In genomic region chr20:56223352-56223751, GRCh38 we compare ENCODE assay signal across 25 cellular contexts. TPM values are rescaled to one million over a fixed set of nuclear protein-coding genes. Genes with fewer than 3 reads are reported as not detected.
DNase-seq lines count a peak whose midpoint lies in the region; ATAC-seq, FAIRE-seq and TF ChIP-seq lines count a peak whose summit lies in the region.
"Had no signal": no experiment of that assay in that cellular context is flagged by ENCODE, and none has a peak within 500 bp of the region (broad histone marks: within the 10 kb centered on the region; RNA-seq: fewer than 3 reads in every experiment).

No MANE protein-coding gene starts in this region.

- peak; percentile 81 for ATAC-seq in esophagus mucosa
- ATAC-seq: A549, K562 had no signal

- DNase-seq in RPMI7951 (ENCODE audit: low read depth) (peak; percentile 50), MCF 10A (ENCODE audit: unreplicated experiment) (peak; percentile 90), urothelium cell line (ENCODE audit: low spot score) (peak; percentile 26), NCI-H2171 treated with DMSO at 0.1 percent for 48 hours (lab: John Stamatoyannopoulos, UW) (no peak), occipital lobe (lab: John Stamatoyannopoulos, UW) (no peak), NCI-H2196 treated with DMSO at 0.1 percent for 48 hours (lab: John Stamatoyannopoulos, UW; ENCODE audit: unreplicated experiment) (no peak)
- DNase-seq: AML-193; CD4-positive, alpha-beta T cell; H7; Kasumi-1; MM.1S; NCI-H1694; NCI-H2029 treated with DMSO at 0.1 percent for 48 hours; NCI-H345; NCI-H524; NCI-H82; RPMI8226; SIG-M5 had no signal

- peaks cover 7% of the 10 kb centered on the region for H3K9me3 Mint-ChIP-seq in MCF 10A (ENCODE audit: unreplicated experiment)

- H3K4me3 Mint-ChIP-seq in MCF 10A (ENCODE audit: unreplicated experiment) = peak overlapping the region; percentile 50
- H3K4me3 Mint-ChIP-seq: CD4-positive, alpha-beta T cell had no signal

- CTCF ChIA-PET in MCF 10A (lab: Yijun Ruan, JAX) = no interaction called here

- intact Hi-C loops in MCF 10A (cut with micrococcal nuclease) = loop anchor here (2.0 kb wide), 1 partner anchor 61 kb away; no protein-coding TSS in a partner anchor

- no peaks in the 10 kb centered on the region for H3K27me3 Mint-ChIP-seq in MCF 10A (ENCODE audit: insufficient read depth, unreplicated experiment)

- no peak for TF ChIP-seq CTCF in MCF 10A (IDR thresholded peaks at IDR 0.05; ENCODE audit: unreplicated experiment)

- POLR2A ChIA-PET in MCF 10A (lab: Yijun Ruan, JAX) = no interaction called here

- H3K4me1 Mint-ChIP-seq in MCF 10A (ENCODE audit: insufficient read depth, unreplicated experiment) = peaks cover 50% of the 10 kb centered on the region

- FAIRE-seq in urothelium cell line (lab: Jason Lieb, UNC) = peak; percentile 90
- FAIRE-seq: A549, D721Med, GM18507, K562 had no signal

- no peaks in the 10 kb centered on the region for H3K36me3 Mint-ChIP-seq in MCF 10A (ENCODE audit: insufficient read depth, unreplicated experiment)

- peak overlapping the region; percentile 92 for H3K27ac Mint-ChIP-seq in MCF 10A (ENCODE audit: low read depth, unreplicated experiment)
- H3K27ac Mint-ChIP-seq: CD4-positive, alpha-beta T cell had no signal

- BruUV-seq in MCF 10A (replicated peaks; lab: Mats Ljungman, UMichigan) = no TSS peak

RNA-seq across cellular contexts. Expression of gene MC3R, which starts 25.2 kb away (rescaled TPM):
- not detected in 2 replicates for total RNA-seq in RPMI7951 (2014; rRNA removed; shearing (Covaris generic))
- total RNA-seq in MCF 10A (2022) (not detected in 2 replicates), esophagus mucosa (not detected), occipital lobe (not detected)
- total RNA-seq: CD4-positive, alpha-beta T cell; GM23248; H7; K562; PC-9 had no signal

Comparison
In these comparisons a context has a peak if more than half of its experiments do, and no peak if none do; other contexts are left out.
1. DNase-seq: peak in RPMI7951 (single experiment), MCF 10A (single experiment) and urothelium cell line (single experiment); none in NCI-H2171 treated with DMSO at 0.1 percent for 48 hours (single experiment), occipital lobe (single experiment) and NCI-H2196 treated with DMSO at 0.1 percent for 48 hours (single experiment).